ENCODE assay signal across 8 cellular contexts in the genomic region with DNA sequence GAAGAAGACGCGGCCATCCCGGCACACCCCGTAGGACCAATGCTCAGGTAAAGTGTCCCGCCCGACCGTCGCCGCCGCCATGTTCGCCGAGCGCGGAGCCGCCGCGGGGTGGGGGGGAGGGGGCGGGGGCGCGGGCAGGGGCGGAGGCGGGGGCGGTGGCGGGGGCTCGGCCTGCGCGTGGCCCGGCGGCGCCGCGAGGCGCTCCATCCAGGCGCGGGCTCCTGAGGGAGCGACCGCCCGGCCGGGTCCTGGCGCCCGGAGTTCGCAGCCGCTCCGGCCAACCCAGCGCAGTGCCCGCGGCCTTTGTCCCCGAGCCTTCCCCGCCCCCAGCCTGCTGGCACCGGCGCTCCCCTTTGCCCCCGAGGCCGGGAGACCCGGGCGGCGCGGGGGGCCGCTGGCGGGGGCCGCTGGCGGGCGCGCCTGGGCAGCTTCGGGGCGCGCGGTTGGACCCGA. TPM values are rescaled to one million over a fixed set of nuclear protein-coding genes. Genes with fewer than 3 reads are reported as not detected.
DNase-seq lines count a peak whose midpoint lies in the region; ATAC-seq and TF ChIP-seq lines count a peak whose summit lies in the region.

A gene with protein sequence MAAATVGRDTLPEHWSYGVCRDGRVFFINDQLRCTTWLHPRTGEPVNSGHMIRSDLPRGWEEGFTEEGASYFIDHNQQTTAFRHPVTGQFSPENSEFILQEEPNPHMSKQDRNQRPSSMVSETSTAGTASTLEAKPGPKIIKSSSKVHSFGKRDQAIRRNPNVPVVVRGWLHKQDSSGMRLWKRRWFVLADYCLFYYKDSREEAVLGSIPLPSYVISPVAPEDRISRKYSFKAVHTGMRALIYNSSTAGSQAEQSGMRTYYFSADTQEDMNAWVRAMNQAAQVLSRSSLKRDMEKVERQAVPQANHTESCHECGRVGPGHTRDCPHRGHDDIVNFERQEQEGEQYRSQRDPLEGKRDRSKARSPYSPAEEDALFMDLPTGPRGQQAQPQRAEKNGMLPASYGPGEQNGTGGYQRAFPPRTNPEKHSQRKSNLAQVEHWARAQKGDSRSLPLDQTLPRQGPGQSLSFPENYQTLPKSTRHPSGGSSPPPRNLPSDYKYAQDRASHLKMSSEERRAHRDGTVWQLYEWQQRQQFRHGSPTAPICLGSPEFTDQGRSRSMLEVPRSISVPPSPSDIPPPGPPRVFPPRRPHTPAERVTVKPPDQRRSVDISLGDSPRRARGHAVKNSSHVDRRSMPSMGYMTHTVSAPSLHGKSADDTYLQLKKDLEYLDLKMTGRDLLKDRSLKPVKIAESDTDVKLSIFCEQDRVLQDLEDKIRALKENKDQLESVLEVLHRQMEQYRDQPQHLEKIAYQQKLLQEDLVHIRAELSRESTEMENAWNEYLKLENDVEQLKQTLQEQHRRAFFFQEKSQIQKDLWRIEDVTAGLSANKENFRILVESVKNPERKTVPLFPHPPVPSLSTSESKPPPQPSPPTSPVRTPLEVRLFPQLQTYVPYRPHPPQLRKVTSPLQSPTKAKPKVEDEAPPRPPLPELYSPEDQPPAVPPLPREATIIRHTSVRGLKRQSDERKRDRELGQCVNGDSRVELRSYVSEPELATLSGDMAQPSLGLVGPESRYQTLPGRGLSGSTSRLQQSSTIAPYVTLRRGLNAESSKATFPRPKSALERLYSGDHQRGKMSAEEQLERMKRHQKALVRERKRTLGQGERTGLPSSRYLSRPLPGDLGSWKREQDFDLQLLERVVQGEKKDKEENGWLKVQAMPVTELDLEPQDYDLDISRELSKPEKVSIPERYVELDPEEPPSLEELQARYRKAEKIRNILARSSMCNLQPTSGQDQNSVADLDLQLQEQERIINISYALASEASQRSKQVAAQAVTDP (minus strand): TSS at position 94 of the 453 bp plus-strand sequence. CDS start 13 bp downstream, at position 81.

- H3K9me3 Mint-ChIP-seq in activated CD8-positive, alpha-beta memory T cell treated with anti-CD3 and anti-CD28 coated beads, Interleukin-2, amount 10 ng/mL, durations not matched to agents 7 days and 5 days (ENCODE audit: low read depth) = no peaks in the 10 kb centered on the region
- peaks cover 0 to 3% (median 0%) of the 10 kb centered on the region in 11 donors for H3K9me3 Mint-ChIP-seq in naive thymus-derived CD4-positive, alpha-beta T cell

- POLR2A ChIA-PET in naive thymus-derived CD4-positive, alpha-beta T cell (lab: Charles Lee) = interaction anchor here (0.9 kb wide), 1 partner anchor 13 kb away, joined by 3 read pairs; no protein-coding TSS in a partner anchor

- DNase-seq in activated CD8-positive, alpha-beta memory T cell treated with anti-CD3 and anti-CD28 coated beads, Interleukin-2, amount 10 ng/mL, durations not matched to agents 7 days and 5 days = no peak
- DNase-seq in activated CD8-positive, alpha-beta memory T cell treated with anti-CD3 and anti-CD28 coated beads, Interleukin-2, amount 50 U/mL, for 48 hours = no peak
- DNase-seq in T-helper 17 cell (no peak), epithelial cell of proximal tubule (ENCODE audit: low read depth) (no peak)
- peak in 1 of 9 donors; percentile 25 for DNase-seq in naive thymus-derived CD4-positive, alpha-beta T cell

- CTCF ChIA-PET in activated CD8-positive, alpha-beta memory T cell treated with anti-CD3 and anti-CD28 coated beads, Interleukin-2, amount 10 ng/mL, durations not matched to agents 7 days and 5 days (lab: Charles Lee) = interaction anchor here (1.7 kb wide), 1 partner anchor 68 kb away, joined by 5 read pairs; no protein-coding TSS in a partner anchor
- CTCF ChIA-PET in naive thymus-derived CD4-positive, alpha-beta T cell (lab: Charles Lee) = no interaction called here

- peaks cover 3% of the 10 kb centered on the region for H3K36me3 Mint-ChIP-seq in activated CD8-positive, alpha-beta memory T cell treated with anti-CD3 and anti-CD28 coated beads, Interleukin-2, amount 10 ng/mL, durations not matched to agents 7 days and 5 days
- H3K36me3 Mint-ChIP-seq in T-helper 17 cell (ENCODE audit: low read depth) = peaks cover 2% of the 10 kb centered on the region
- peaks cover 0 to 4% (median 3%) of the 10 kb centered on the region in 5 donors for H3K36me3 Mint-ChIP-seq in naive thymus-derived CD4-positive, alpha-beta T cell

- no peak for TF ChIP-seq CTCF in epithelial cell of proximal tubule (conservative IDR thresholded peaks at IDR 0.05; ENCODE audit: low read depth, low read length)

- H3K4me3 Mint-ChIP-seq in activated CD8-positive, alpha-beta memory T cell treated with anti-CD3 and anti-CD28 coated beads, Interleukin-2, amount 10 ng/mL, durations not matched to agents 7 days and 5 days = peak within 1 kb of the TSS; percentile 73
- peak within 1 kb of the TSS; percentile 96 for H3K4me3 Mint-ChIP-seq in T-helper 17 cell
- peak within 1 kb of the TSS in 9 of 10 donors; percentile 79 to 99 (median 93) for H3K4me3 Mint-ChIP-seq in naive thymus-derived CD4-positive, alpha-beta T cell

- no peaks in the 10 kb centered on the region for H3K9me3 ChIP-seq in T-helper 17 cell (ENCODE audit: control insufficient read depth, low read length, poor library complexity, severe bottlenecking)
- no peaks in the 10 kb centered on the region for H3K9me3 ChIP-seq in naive thymus-derived CD4-positive, alpha-beta T cell (ENCODE audit: control insufficient read depth in 2 of 3, low read length in 3 of 3)

- peaks cover 29% of the 10 kb centered on the region for H3K27me3 Mint-ChIP-seq in activated CD8-positive, alpha-beta memory T cell treated with anti-CD3 and anti-CD28 coated beads, Interleukin-2, amount 10 ng/mL, durations not matched to agents 7 days and 5 days
- peaks cover 16% of the 10 kb centered on the region for H3K27me3 Mint-ChIP-seq in T-helper 17 cell
- peaks cover 14 to 36% (median 18%) of the 10 kb centered on the region in 5 donors for H3K27me3 Mint-ChIP-seq in naive thymus-derived CD4-positive, alpha-beta T cell

- H3K36me3 ChIP-seq in naive thymus-derived CD4-positive, alpha-beta T cell (ENCODE audit: control insufficient read depth in 2 of 3, insufficient read depth in 3 of 3, low read length in 3 of 3) = no peaks in the 10 kb centered on the region

- peaks cover 7% of the 10 kb centered on the region for H3K4me1 Mint-ChIP-seq in activated CD8-positive, alpha-beta memory T cell treated with anti-CD3 and anti-CD28 coated beads, Interleukin-2, amount 10 ng/mL, durations not matched to agents 7 days and 5 days
- peaks cover 6% of the 10 kb centered on the region for H3K4me1 Mint-ChIP-seq in T-helper 17 cell
- H3K4me1 Mint-ChIP-seq in naive thymus-derived CD4-positive, alpha-beta T cell = peaks cover 3 to 9% (median 8%) of the 10 kb centered on the region in 7 donors

- intact Hi-C loops in naive thymus-derived CD4-positive, alpha-beta T cell (cut with micrococcal nuclease) = loop anchor here (2.0 to 10.0 kb wide), 2 partner anchors 62 to 80 kb away; partner anchors contain the start of gene RPS13 (in 1 of the 2)

- no peak within 1 kb of the TSS for H3K27ac ChIP-seq in naive thymus-derived CD4-positive, alpha-beta T cell (ENCODE audit: low read depth, low read length)

- H3K4me3 ChIP-seq in epithelial cell of proximal tubule (ENCODE audit: low read depth, low read length) = peak within 1 kb of the TSS; percentile 70
- peak within 1 kb of the TSS; percentile 52 for H3K4me3 ChIP-seq in naive thymus-derived CD4-positive, alpha-beta T cell (ENCODE audit: low read length)

- ATAC-seq in activated CD8-positive, alpha-beta memory T cell treated with anti-CD3 and anti-CD28 coated beads, Interleukin-2, amount 10 ng/mL, durations not matched to agents 7 days and 5 days = peak; percentile 35
- peak; percentile 65 for ATAC-seq in T-helper 17 cell
- peak; percentile 49 for ATAC-seq in naive thymus-derived CD4-positive, alpha-beta T cell
- no peak for ATAC-seq in HG03457 (IDR thresholded peaks at IDR 0.05; ENCODE audit: unreplicated experiment)
- no peak for ATAC-seq in GM21717 (IDR thresholded peaks at IDR 0.05; ENCODE audit: unreplicated experiment)
- ATAC-seq in HG03439 (IDR thresholded peaks at IDR 0.05; ENCODE audit: unreplicated experiment) = no peak

- no peak within 1 kb of the TSS for H3K27ac Mint-ChIP-seq in activated CD8-positive, alpha-beta memory T cell treated with anti-CD3 and anti-CD28 coated beads, Interleukin-2, amount 10 ng/mL, durations not matched to agents 7 days and 5 days
- peak within 1 kb of the TSS; percentile 92 for H3K27ac Mint-ChIP-seq in T-helper 17 cell
- peak within 1 kb of the TSS in 4 of 9 donors; percentile 45 to 81 (median 60) for H3K27ac Mint-ChIP-seq in naive thymus-derived CD4-positive, alpha-beta T cell

- H3K27me3 ChIP-seq in naive thymus-derived CD4-positive, alpha-beta T cell (ENCODE audit: control insufficient read depth in 2 of 2, insufficient read depth in 2 of 2, low read length in 2 of 2) = peaks cover 0 to 7% of the 10 kb centered on the region in 2 donors

- H3K4me1 ChIP-seq in naive thymus-derived CD4-positive, alpha-beta T cell (ENCODE audit: control insufficient read depth in 2 of 2, insufficient read depth in 2 of 2, low read length in 2 of 2) = no peaks in the 10 kb centered on the region

RNA-seq across cellular contexts. Expression of the gene that starts here (rescaled TPM):
- 1 to 10 TPM; 1.1 to 9.7 TPM for total RNA-seq in activated CD8-positive, alpha-beta memory T cell treated with anti-CD3 and anti-CD28 coated beads, Interleukin-2, amount 10 ng/mL, durations not matched to agents 7 days and 5 days
- 10 to 100 TPM in 1 of 2 donors, 1 to 10 TPM in 1; 5.3 to 10.9 TPM for total RNA-seq in T-helper 17 cell
- total RNA-seq in epithelial cell of proximal tubule = 21.3 and 37.5 TPM in 2 replicates
- total RNA-seq in naive thymus-derived CD4-positive, alpha-beta T cell = 1 to 10 TPM; 2.0 to 4.8 (median 3.3) TPM
- polyA plus RNA-seq in naive thymus-derived CD4-positive, alpha-beta T cell = 1 to 10 TPM in 1 of 2 donors, under 1 TPM in 1; 0.84 to 1.1 TPM

Comparison
In these comparisons a context has a peak if more than half of its experiments do, and no peak if none do; other contexts are left out.
1. ATAC-seq: peak in activated CD8-positive, alpha-beta memory T cell treated with anti-CD3 and anti-CD28 coated beads, Interleukin-2, amount 10 ng/mL, durations not matched to agents 7 days and 5 days (single experiment), T-helper 17 cell (single experiment) and naive thymus-derived CD4-positive, alpha-beta T cell (single experiment); none in HG03457 (single experiment), GM21717 (single experiment) and HG03439 (single experiment).
2. Peak in every context shown above with its lines, with median percentiles within 50 percentile points of each other: H3K4me3 Mint-ChIP-seq.